Comparison of ENCODE assay signal across 29 cellular contexts in the genomic region with DNA sequence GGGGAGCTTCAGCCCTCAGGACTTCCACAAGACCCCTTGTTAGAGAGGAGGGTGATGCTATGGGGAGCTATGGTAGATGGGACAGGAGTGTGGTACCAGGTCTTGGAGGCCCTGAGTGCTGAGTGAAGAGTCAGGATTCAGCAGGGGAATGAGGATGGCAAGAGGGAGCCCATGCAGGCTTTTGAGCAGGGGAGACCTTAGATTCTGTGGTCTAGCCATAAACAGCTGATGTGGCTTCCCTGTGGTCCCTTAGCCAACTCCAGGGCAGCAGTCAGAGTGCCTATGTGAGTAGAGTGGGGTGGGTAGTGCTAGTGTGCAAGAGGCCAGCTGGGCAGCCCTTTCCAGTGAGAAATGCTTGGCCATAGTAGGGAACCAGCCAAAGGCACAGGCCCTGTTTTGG.
"Had no signal": no experiment of that assay in that cellular context is flagged by ENCODE, and none has a peak within 500 bp of the region (broad histone marks: within the 10 kb centered on the region; RNA-seq: fewer than 3 reads in every experiment).

No MANE protein-coding gene starts in this region.

- DNase-seq: activated B cell treated with CpG ODN at 0.5 μM for 24 hours; activated CD4-positive, alpha-beta memory T cell treated with anti-CD3 and anti-CD28 coated beads for 36 hours; activated CD4-positive, alpha-beta T cell treated with anti-CD3 and anti-CD28 coated beads for 4 hours; activated CD4-positive, alpha-beta T cell treated with anti-CD3 and anti-CD28 coated beads, Interleukin-2, amount 10 ng/mL, durations not matched to agents 24 days and 14 days; activated CD4-positive, alpha-beta T cell treated with anti-CD3 and anti-CD28 coated beads, Interleukin-2, amount 50 U/mL, for 1 hour; activated CD4-positive, alpha-beta T cell treated with anti-CD3 and anti-CD28 coated beads, Interleukin-2, amount 50 U/mL, for 4 hours; activated CD4-positive, CD25-positive, alpha-beta regulatory T cell treated with anti-CD3 and anti-CD28 coated beads, Interleukin-2, amount 50 U/mL, for 72 hours; activated CD8-positive, alpha-beta memory T cell treated with anti-CD3 and anti-CD28 coated beads, Interleukin-2, amount 50 U/mL, for 4 hours; activated CD8-positive, alpha-beta T cell treated with anti-CD3 and anti-CD28 coated beads for 36 hours; activated effector memory CD4-positive, alpha-beta T cell treated with anti-CD3 and anti-CD28 coated beads, Interleukin-2, amount 50 U/mL, for 16 hours; activated gamma-delta T cell treated with Interleukin-2 at 50 U/mL for 16 hours; activated naive CD4-positive, alpha-beta T cell treated with anti-CD3 and anti-CD28 coated beads, Interleukin-2, amount 10 ng/mL, durations not matched to agents 7 days and 5 days; activated naive CD4-positive, alpha-beta T cell treated with Interleukin-2 at 50 U/mL for 16 hours; activated naive CD8-positive, alpha-beta T cell treated with anti-CD3 and anti-CD28 coated beads, Interleukin-2, amount 10 ng/mL, durations not matched to agents 7 days and 5 days; activated naive CD8-positive, alpha-beta T cell treated with anti-CD3 and anti-CD28 coated beads, Interleukin-2, amount 50 U/mL, for 24 hours; activated T-cell treated with anti-CD3 and anti-CD28 coated beads for 4 hours; activated T-cell treated with anti-CD3 and anti-CD28 coated beads, Interleukin-2, amount 50 U/mL, for 1 hour; activated T-cell treated with anti-CD3 and anti-CD28 coated beads, Interleukin-2, amount 50 U/mL, for 4 hours; activated T-cell treated with anti-CD3 and anti-CD28 coated beads, Interleukin-2, amount 50 U/mL, for 72 hours; amygdala; anterior cingulate cortex; central memory CD4-positive, alpha-beta T cell; SW 1271; T-helper 1 cell; T-helper 2 cell; T-helper 9 cell had no signal

- H3K4me1 ChIP-seq: ascending aorta had no signal

- H3K4me3 ChIP-seq: ascending aorta had no signal

- H3K27me3 ChIP-seq: ascending aorta had no signal

- H3K36me3 ChIP-seq: ascending aorta had no signal

- H3K9me3 ChIP-seq: ascending aorta had no signal

- H3K27ac ChIP-seq: ascending aorta, VCaP had no signal

- ATAC-seq: activated CD8-positive, alpha-beta T cell treated with anti-CD3 and anti-CD28 coated beads for 36 hours; activated naive CD8-positive, alpha-beta T cell treated with anti-CD3 and anti-CD28 coated beads, Interleukin-2, amount 50 U/mL, for 24 hours; activated T-cell treated with anti-CD3 and anti-CD28 coated beads, Interleukin-2, amount 50 U/mL, for 4 hours; activated T-cell treated with anti-CD3 and anti-CD28 coated beads, Interleukin-2, amount 50 U/mL, for 72 hours; activated T-helper 17 cell treated with anti-CD3 and anti-CD28 coated beads, Interleukin-2, amount 50 U/mL, for 72 hours had no signal
